ENCODE assay signal across 8 cellular contexts in the genomic region with DNA sequence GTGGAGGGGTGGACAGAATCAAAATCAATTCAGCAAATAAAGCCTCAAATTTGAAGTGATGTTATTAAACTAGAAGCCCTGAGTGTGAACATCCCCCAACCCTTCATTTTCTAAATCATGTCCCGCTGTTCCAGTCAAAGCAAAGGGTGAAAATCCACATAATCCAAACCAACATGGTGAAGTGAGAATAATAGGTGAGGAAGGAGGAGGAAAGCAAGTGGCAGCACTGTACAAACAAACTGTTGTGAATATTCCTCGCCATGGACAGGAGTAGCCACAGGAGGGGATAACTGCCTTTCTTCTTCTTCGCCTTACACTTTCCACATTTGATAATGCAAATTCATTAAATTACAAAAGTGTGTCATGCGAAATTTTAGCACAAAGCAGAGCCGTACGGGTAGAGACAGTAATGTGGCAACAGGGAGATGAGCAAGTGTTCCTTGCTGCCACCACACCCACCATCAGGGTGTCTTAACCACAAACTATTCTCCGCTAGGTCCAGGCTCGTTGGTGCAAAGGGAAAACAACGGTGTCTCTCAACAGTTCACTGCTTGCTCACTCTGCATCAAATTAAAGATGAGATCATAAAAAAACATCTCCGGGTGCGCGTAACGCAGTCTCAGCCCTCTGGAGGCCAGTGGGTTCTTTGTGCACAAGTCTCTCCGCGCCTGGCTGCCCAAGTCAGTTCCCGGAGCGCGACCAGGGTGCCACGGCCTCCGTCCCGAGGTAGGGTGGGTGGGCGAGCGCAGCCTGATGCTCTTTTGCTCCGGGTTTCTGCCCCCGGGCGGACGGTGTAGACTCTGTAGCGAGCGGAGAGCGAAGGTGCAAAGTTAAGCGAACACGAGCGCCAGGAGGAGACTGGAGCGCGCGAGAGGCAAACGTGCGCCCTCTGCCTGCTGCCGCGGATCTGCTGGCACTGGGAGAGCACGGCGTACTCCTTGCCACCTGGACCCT. TPM values are rescaled to one million over a fixed set of nuclear protein-coding genes. Genes with fewer than 3 reads are reported as not detected.
DNase-seq lines count a peak whose midpoint lies in the region; ATAC-seq and TF ChIP-seq lines count a peak whose summit lies in the region.

No MANE protein-coding gene starts in this region.

- peak overlapping the region; percentile 93 for H3K4me2 ChIP-seq in fibroblast of lung (ENCODE audit: extremely low read depth, insufficient read depth, low read length)

- H3K36me3 ChIP-seq in fibroblast of lung (ENCODE audit: control insufficient read depth, insufficient read depth, low read length) = no peaks in the 10 kb centered on the region
- H3K36me3 ChIP-seq in muscle layer of colon (ENCODE audit: insufficient read depth, low read length) = no peaks in the 10 kb centered on the region
- H3K36me3 ChIP-seq in transverse colon = no peaks in the 10 kb centered on the region

- H3K4me3 ChIP-seq in fibroblast of lung (replicated peaks in 1 of 4; ENCODE audit: control extremely low read depth in 1 of 4, insufficient read depth in 1 of 4, low read depth in 3 of 4, low read length in 4 of 4) (peak overlapping the region; percentile 50 to 63 (median 56)), muscle layer of colon (ENCODE audit: low read depth in 1 of 2, low read length in 2 of 2) (peak overlapping the region; percentile 25 to 64), transverse colon (peak overlapping the region; percentile 8 to 42 (median 24))

- H2AFZ ChIP-seq in fibroblast of lung (ENCODE audit: low read length) = peak overlapping the region; percentile 89

- TF ChIP-seq CTCF in GM10266 (IDR thresholded peaks at IDR 0.05; ENCODE audit: control insufficient read depth, insufficient read depth, low read depth, missing control alignments) (peak; percentile 74), LNCAP (IDR thresholded peaks at IDR 0.05) (peak; percentile 49; the same call in 1 of the 2 replicates), fibroblast of lung (conservative IDR thresholded peaks at IDR 0.05 in 1 of 2, IDR thresholded peaks at IDR 0.05 in 1 of 2; ENCODE audit: low read depth in 1 of 2, low read length in 2 of 2) (peak; percentile 50 to 78), transverse colon (IDR thresholded peaks at IDR 0.05) (peak in 4 of 5 experiments; percentile 19 to 50 (median 46))

- TF ChIP-seq POLR2A in transverse colon (IDR thresholded peaks at IDR 0.05) = no peak

- intact Hi-C loops in transverse colon (cut with DNase I; ENCODE audit: low total_unique reads) = no loop called here

- 12 to 13% methylated on average over 6 to 42 of the region's 42 CpGs for WGBS in transverse colon (ENCODE audit: low coverage in 1 of 2), 2 donors

- ATAC-seq in GM21825 (IDR thresholded peaks at IDR 0.05; ENCODE audit: unreplicated experiment) = peak; percentile 91

- H3K4me1 ChIP-seq in fibroblast of lung (ENCODE audit: control insufficient read depth, extremely low read depth, insufficient read depth, low read length) (peaks cover 2% of the 10 kb centered on the region), muscle layer of colon (ENCODE audit: insufficient read depth, low read length) (no peaks in the 10 kb centered on the region), transverse colon (no peaks in the 10 kb centered on the region)

- no peak overlapping the region for H3K27ac ChIP-seq in fibroblast of lung (ENCODE audit: insufficient read depth, low read length)
- no peak overlapping the region for H3K27ac ChIP-seq in muscle layer of colon (ENCODE audit: low read depth, low read length)
- peak overlapping the region in 1 of 4 donors; percentile 22 for H3K27ac ChIP-seq in transverse colon

- H3K9me3 ChIP-seq in fibroblast of lung (ENCODE audit: control insufficient read depth, insufficient read depth, low read depth, low read length) (no peaks in the 10 kb centered on the region), muscle layer of colon (ENCODE audit: low read length) (no peaks in the 10 kb centered on the region), transverse colon (no peaks in the 10 kb centered on the region)

- H4K20me1 ChIP-seq in fibroblast of lung (ENCODE audit: control insufficient read depth, extremely low read depth, insufficient read depth, low read length) = no peaks in the 10 kb centered on the region

- DNase-seq in GM10266 (ENCODE audit: extremely low spot score) = peak; percentile 23
- DNase-seq in activated CD4-positive, alpha-beta T cell treated with anti-CD3 and anti-CD28 coated beads, Interleukin-2, amount 50 U/mL, for 48 hours = peak; percentile 43 to 45
- DNase-seq in fibroblast of lung (ENCODE audit: low read depth in 2 of 2) = peak; percentile 70
- peak; percentile 38 for DNase-seq in transverse colon
- DNase-seq in NCI-H446 treated with DMSO at 0.1 percent for 48 hours (lab: John Stamatoyannopoulos, UW) = no peak

- no peaks in the 10 kb centered on the region for H3K79me2 ChIP-seq in fibroblast of lung (ENCODE audit: control insufficient read depth, insufficient read depth, low read length)

- peak overlapping the region; percentile 42 for H3K9ac ChIP-seq in fibroblast of lung (ENCODE audit: insufficient read depth, low read length)
- H3K9ac ChIP-seq in muscle layer of colon (ENCODE audit: low read length) = no peak overlapping the region

- in situ Hi-C loops in transverse colon (cut with MboI; ENCODE audit: low pct_ligation_motif_present in 1 of 4, low pct_unique_long_range_greater_than_20kb in 1 of 4, low sequenced_read_pairs in 3 of 4) = no loop called here

- TF ChIP-seq EP300 in transverse colon (IDR thresholded peaks at IDR 0.05; ENCODE audit: low read depth) = no peak

- H3K27me3 ChIP-seq in fibroblast of lung (ENCODE audit: control insufficient read depth, insufficient read depth, low read length) = no peaks in the 10 kb centered on the region
- H3K27me3 ChIP-seq in muscle layer of colon (ENCODE audit: control insufficient read depth in 1 of 2, insufficient read depth in 2 of 2, low read length in 2 of 2) = peaks cover 0 to 8% of the 10 kb centered on the region in 2 donors
- peaks cover 19% of the 10 kb centered on the region for H3K27me3 ChIP-seq in transverse colon

RNA-seq across cellular contexts. Expression of a gene that starts 6.7 kb away (rescaled TPM):
- total RNA-seq in fibroblast of lung = 0.26 and 0.99 TPM in 2 replicates
- 0.09 and 0.23 TPM in 2 replicates for polyA plus RNA-seq in fibroblast of lung
- polyA plus RNA-seq in fibroblast of lung (2012) = 0.07 and 0.12 TPM in 2 replicates
- 0.59 TPM in 1 of 2 replicates, not detected in the other for polyA minus RNA-seq in fibroblast of lung (ENCODE audit: low replicate concordance)
- total RNA-seq in transverse colon = 1 to 10 TPM in 3 of 4 donors, not detected in 1; 2.3 to 4.6 (median 2.4) TPM
